ENCODE assay signal across 10 cellular contexts in genomic region chr4:99817310-99817885, GRCh38. TPM values are rescaled to one million over a fixed set of nuclear protein-coding genes. Genes with fewer than 3 reads are reported as not detected.
DNase-seq lines count a peak whose midpoint lies in the region; ATAC-seq, FAIRE-seq and TF ChIP-seq lines count a peak whose summit lies in the region.
"Had no signal": no experiment of that assay in that cellular context is flagged by ENCODE, and none has a peak within 500 bp of the region (broad histone marks: within the 10 kb centered on the region; RNA-seq: fewer than 3 reads in every experiment).

No MANE protein-coding gene starts in this region.

- H3K9ac ChIP-seq in OCI-LY1 (ENCODE audit: low read length) (peak overlapping the region; percentile 84), keratinocyte (ENCODE audit: control insufficient read depth, extremely low read depth, insufficient read depth, low read length) (peak overlapping the region; percentile 98)

- H3K27me3 ChIP-seq in OCI-LY1 (ENCODE audit: insufficient read depth, low read length): no peaks in the 10 kb centered on the region
- H3K27me3 ChIP-seq in keratinocyte (ENCODE audit: control insufficient read depth, extremely low read depth, insufficient read depth, low read length): no peaks in the 10 kb centered on the region
- H3K27me3 ChIP-seq: SJCRH30 had no signal

- no peaks in the 10 kb centered on the region for H3F3A ChIP-seq in OCI-LY1 (ENCODE audit: insufficient read depth, low read length)

- H2AFZ ChIP-seq in OCI-LY1 (ENCODE audit: low read length): no peak overlapping the region
- H2AFZ ChIP-seq in keratinocyte (ENCODE audit: control insufficient read depth, low read length): no peak overlapping the region

- no peaks in the 10 kb centered on the region for H3K9me2 ChIP-seq in OCI-LY1 (ENCODE audit: low read depth, low read length)

- DNase-seq in keratinocyte (ENCODE audit: low read depth, low spot score): no peak
- DNase-seq in HuH-7 (ENCODE audit: low spot score): no peak
- DNase-seq: SJCRH30 had no signal

- peak; percentile 20 for ATAC-seq in GM21526 (IDR thresholded peaks at IDR 0.05; ENCODE audit: low FRiP score, unreplicated experiment)
- no peak for ATAC-seq in GM21381 (IDR thresholded peaks at IDR 0.05; ENCODE audit: unreplicated experiment)
- no peak for ATAC-seq in HG02763 (IDR thresholded peaks at IDR 0.05; ENCODE audit: unreplicated experiment)
- no peak for ATAC-seq in HG02840 (IDR thresholded peaks at IDR 0.05; ENCODE audit: low FRiP score, unreplicated experiment)

- dilution Hi-C loops in keratinocyte (cut with MboI; ENCODE audit: extremely low pct_ligation_motif_present, low sequenced_read_pairs): no loop called here

- H3K36me3 ChIP-seq in OCI-LY1 (ENCODE audit: insufficient read depth, low read length): no peaks in the 10 kb centered on the region
- H3K36me3 ChIP-seq in keratinocyte (ENCODE audit: control insufficient read depth in 2 of 2, extremely low read depth in 1 of 2, insufficient read depth in 2 of 2, low read length in 2 of 2): peaks cover 2 to 3% of the 10 kb centered on the region in 2 experiments
- H3K36me3 ChIP-seq: SJCRH30 had no signal

- H3K27ac ChIP-seq in OCI-LY1 (ENCODE audit: low read depth, low read length, poor library complexity, severe bottlenecking): peak overlapping the region; percentile 88
- peak overlapping the region; percentile 98 for H3K27ac ChIP-seq in keratinocyte (ENCODE audit: control insufficient read depth, insufficient read depth, low read length)
- H3K27ac ChIP-seq: SJCRH30 had no signal

- H3K4me3 ChIP-seq in GM08714 (ENCODE audit: low read length): peak overlapping the region; percentile 88
- H3K4me3 ChIP-seq in OCI-LY1 (ENCODE audit: low read depth, low read length, poor library complexity, severe bottlenecking): peak overlapping the region; percentile 80
- peak overlapping the region; percentile 63 to 96 (median 77) for H3K4me3 ChIP-seq in keratinocyte (ENCODE audit: control insufficient read depth in 2 of 3, extremely low read depth in 1 of 3, insufficient read depth in 2 of 3, low read depth in 1 of 3, low read length in 3 of 3)
- H3K4me3 ChIP-seq: SJCRH30 had no signal

- FAIRE-seq in keratinocyte (lab: Jason Lieb, UNC): peak; percentile 93

- H3K9me3 ChIP-seq in OCI-LY1 (ENCODE audit: low read length) (no peaks in the 10 kb centered on the region), keratinocyte (ENCODE audit: control insufficient read depth, low read depth, low read length) (no peaks in the 10 kb centered on the region)
- H3K9me3 ChIP-seq: SJCRH30 had no signal

- H4K20me1 ChIP-seq in OCI-LY1 (ENCODE audit: insufficient read depth, low read length) (no peaks in the 10 kb centered on the region), keratinocyte (ENCODE audit: control insufficient read depth, extremely low read depth, insufficient read depth, low read length) (peaks cover 5% of the 10 kb centered on the region)

- peaks cover 3% of the 10 kb centered on the region for H3K9me1 ChIP-seq in keratinocyte (ENCODE audit: control insufficient read depth, extremely low read depth, insufficient read depth, low read length)

- H3K4me2 ChIP-seq in OCI-LY1 (ENCODE audit: low read length): peak overlapping the region; percentile 90
- H3K4me2 ChIP-seq in keratinocyte (ENCODE audit: control insufficient read depth, extremely low read depth, insufficient read depth, low read depth, low read length): peak overlapping the region; percentile 79

- H3K79me2 ChIP-seq in OCI-LY1 (ENCODE audit: insufficient read depth, low read length) (peaks cover 42% of the 10 kb centered on the region), keratinocyte (ENCODE audit: control insufficient read depth, insufficient read depth, low read length) (peaks cover 56% of the 10 kb centered on the region)

- H3K4me1 ChIP-seq in OCI-LY1 (ENCODE audit: insufficient read depth, low read length, severe bottlenecking): peaks cover 63% of the 10 kb centered on the region
- H3K4me1 ChIP-seq in keratinocyte (ENCODE audit: control insufficient read depth, extremely low read depth, insufficient read depth, low read length): peaks cover 45% of the 10 kb centered on the region
- H3K4me1 ChIP-seq: SJCRH30 had no signal

- TF ChIP-seq CTCF in OCI-LY1 (IDR thresholded peaks at IDR 0.05; ENCODE audit: low read length) (no peak), keratinocyte (optimal IDR thresholded peaks at IDR 0.05 in 1 of 3, IDR thresholded peaks at IDR 0.05 in 1 of 3, conservative IDR thresholded peaks at IDR 0.05 in 1 of 3; ENCODE audit: extremely low read depth in 1 of 3, insufficient read depth in 2 of 3, low read length in 3 of 3) (no peak)

RNA-seq across cellular contexts. Expression of gene DAPP1, which starts 0.8 kb away (rescaled TPM):
- 70.1 to 80.3 TPM (median 73.1 TPM) in 3 replicates for polyA plus RNA-seq in keratinocyte
- polyA plus RNA-seq in keratinocyte (2011; ENCODE audit: low read depth): 81.6 TPM
- 55.4 and 101 TPM in 2 replicates for polyA plus RNA-seq in keratinocyte (2011; cell fraction: cytosol; rRNA removed)
- 96.6 and 115 TPM in 2 replicates for polyA plus RNA-seq in keratinocyte (2011; cell fraction: nucleus; rRNA removed)
- polyA plus RNA-seq in keratinocyte (2012; ENCODE audit: low replicate concordance): 56.4 and 108 TPM in 2 replicates
- 41.2 to 124 TPM (median 103 TPM) in 3 replicates for polyA minus RNA-seq in keratinocyte
- polyA minus RNA-seq in keratinocyte (2011; cell fraction: cytosol; rRNA and poly(A)+ RNA removed): 44.5 TPM
- polyA minus RNA-seq in keratinocyte (2011; cell fraction: nucleus; rRNA and poly(A)+ RNA removed): 80.8 and 144 TPM in 2 replicates
- polyA plus RNA-seq: fibroblast of lung had no signal
